ENCODE assay signal across 8 cellular contexts in the genomic region with DNA sequence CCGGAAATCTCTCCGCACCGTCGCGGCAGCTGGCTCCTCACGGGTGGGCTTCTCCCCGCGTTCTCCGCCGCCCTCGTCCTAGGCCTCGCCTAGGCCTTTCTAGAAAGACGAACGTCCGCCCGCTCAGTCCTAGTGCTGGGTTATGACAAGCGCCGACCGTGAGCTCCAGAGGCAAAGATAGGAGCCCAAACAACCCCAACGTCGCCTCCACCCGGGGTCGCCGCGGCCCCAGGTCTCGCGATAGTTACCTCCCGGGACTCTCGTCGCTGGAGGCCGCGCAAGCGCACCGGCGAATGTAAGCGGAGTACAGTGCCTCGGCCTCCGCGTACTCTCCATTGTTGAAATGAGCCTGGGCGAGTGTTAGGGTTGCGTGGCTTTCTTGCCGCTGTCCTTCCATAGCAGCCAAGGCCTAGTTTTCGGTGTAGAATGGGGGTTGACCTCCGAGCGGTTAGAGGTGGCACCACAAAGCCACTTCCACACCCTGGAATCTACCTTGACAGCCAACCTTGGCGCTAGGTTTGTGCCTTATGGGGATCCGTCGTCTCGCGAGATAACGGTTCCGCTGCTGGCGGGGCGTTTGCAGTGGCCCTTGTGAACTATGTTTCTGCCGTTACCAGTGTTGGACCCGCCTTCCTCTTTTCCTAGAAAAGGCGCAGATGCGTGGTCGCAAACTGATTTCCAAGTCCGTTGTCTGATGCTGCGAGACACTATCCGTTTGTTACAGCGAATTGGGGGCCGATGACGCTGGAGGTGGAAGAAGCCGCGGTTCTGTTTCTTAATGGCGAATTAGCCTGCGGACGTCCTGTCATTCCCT. TPM values are rescaled to one million over a fixed set of nuclear protein-coding genes. Genes with fewer than 3 reads are reported as not detected.
DNase-seq lines count a peak whose midpoint lies in the region; FAIRE-seq and TF ChIP-seq lines count a peak whose summit lies in the region.

Gene TTC32, minus strand, starts transcription at position 526 of the 814 bp plus-strand sequence. Its CDS starts 129 bp downstream, at position 397.

- H3K27me3 ChIP-seq in SJSA1 (replicated peaks) (no peaks in the 10 kb centered on the region), neuronal stem cell (ENCODE audit: control insufficient read depth in 3 of 3, insufficient read depth in 3 of 3, low read depth in 1 of 3, low read length in 3 of 3) (no peaks in the 10 kb centered on the region), subcutaneous abdominal adipose tissue (ENCODE audit: control insufficient read depth in 5 of 5, insufficient read depth in 4 of 5, low read length in 5 of 5) (no peaks in the 10 kb centered on the region)

- peak within 1 kb of the TSS; percentile 59 for H3K14ac ChIP-seq in neuronal stem cell (ENCODE audit: low read length)

- H2AK5ac ChIP-seq in neuronal stem cell (ENCODE audit: low read depth, low read length): peak within 1 kb of the TSS; percentile 21

- no CpG with 5 or more reads among the region's 70 CpGs for WGBS in neuronal stem cell (ENCODE audit: extremely low coverage in 2 of 2, insufficient read length in 2 of 2, insufficient replicate concordance in 1 of 2), 2 donors

- H3K4ac ChIP-seq in neuronal stem cell (ENCODE audit: low read length): no peak within 1 kb of the TSS

- H3K4me3 ChIP-seq in HFF-Myc (replicated peaks; ENCODE audit: low read depth, low read length): peak within 1 kb of the TSS; percentile 76
- H3K4me3 ChIP-seq in SJSA1: peak within 1 kb of the TSS; percentile 72
- peak within 1 kb of the TSS; percentile 88 for H3K4me3 ChIP-seq in neuronal stem cell (ENCODE audit: low read length in 2 of 2)
- H3K4me3 ChIP-seq in subcutaneous abdominal adipose tissue (ENCODE audit: low read depth in 1 of 5, low read length in 5 of 5): peak within 1 kb of the TSS; percentile 77 to 99 (median 97)

- H2AFZ ChIP-seq in neuronal stem cell (ENCODE audit: low read length): peak within 1 kb of the TSS; percentile 95

- H2BK15ac ChIP-seq in neuronal stem cell (ENCODE audit: low read length): no peak within 1 kb of the TSS

- H3K27ac ChIP-seq in SJSA1 (peak within 1 kb of the TSS; percentile 94), neuronal stem cell (replicated peaks; ENCODE audit: low read length) (peak within 1 kb of the TSS; percentile 86), subcutaneous abdominal adipose tissue (ENCODE audit: low read depth, low read length) (peak within 1 kb of the TSS; percentile 94)

- no peak within 1 kb of the TSS for H2BK120ac ChIP-seq in neuronal stem cell (ENCODE audit: low read depth, low read length)

- H3K36me3 ChIP-seq in SJSA1: peaks cover 4% of the 10 kb centered on the region
- peaks cover 0 to 9% of the 10 kb centered on the region in 2 donors for H3K36me3 ChIP-seq in neuronal stem cell (replicated peaks in 1 of 2; ENCODE audit: control insufficient read depth in 2 of 2, insufficient read depth in 2 of 2, low read length in 2 of 2)
- no peaks in the 10 kb centered on the region for H3K36me3 ChIP-seq in subcutaneous abdominal adipose tissue (ENCODE audit: control insufficient read depth in 5 of 5, insufficient read depth in 5 of 5, low read length in 5 of 5)

- H3K79me1 ChIP-seq in neuronal stem cell (ENCODE audit: low read depth, low read length): peaks cover 5% of the 10 kb centered on the region

- peak within 1 kb of the TSS; percentile 62 for H3K4me2 ChIP-seq in neuronal stem cell (ENCODE audit: insufficient read depth, low read length, poor library complexity, severe bottlenecking)

- H3K4me1 ChIP-seq in SJSA1 (replicated peaks): peaks cover 15% of the 10 kb centered on the region
- peaks cover 7 to 8% of the 10 kb centered on the region in 2 donors for H3K4me1 ChIP-seq in neuronal stem cell (ENCODE audit: control insufficient read depth in 2 of 2, insufficient read depth in 1 of 2, low read depth in 1 of 2, low read length in 2 of 2)
- peaks cover 7 to 37% (median 34%) of the 10 kb centered on the region in 5 donors for H3K4me1 ChIP-seq in subcutaneous abdominal adipose tissue (ENCODE audit: control insufficient read depth in 5 of 5, insufficient read depth in 5 of 5, low read length in 5 of 5)

- peak within 1 kb of the TSS; percentile 17 for H2BK5ac ChIP-seq in neuronal stem cell (ENCODE audit: low read length)

- H4K8ac ChIP-seq in neuronal stem cell (ENCODE audit: low read depth, low read length): no peak within 1 kb of the TSS

- TF ChIP-seq CTCF in HFF-Myc (IDR thresholded peaks at IDR 0.05; ENCODE audit: low read depth, low read length, missing control alignments): no peak

- peak within 1 kb of the TSS; percentile 93 for H3K9ac ChIP-seq in neuronal stem cell (ENCODE audit: low read depth, low read length, poor library complexity)
- peak within 1 kb of the TSS; percentile 64 to 99 (median 89) for H3K9ac ChIP-seq in subcutaneous abdominal adipose tissue (ENCODE audit: low read length in 5 of 5)

- no peak within 1 kb of the TSS for H2BK12ac ChIP-seq in neuronal stem cell (ENCODE audit: low read length)

- H3K9me3 ChIP-seq in SJSA1 (replicated peaks) (no peaks in the 10 kb centered on the region), neuronal stem cell (replicated peaks in 1 of 2; ENCODE audit: control insufficient read depth in 2 of 2, insufficient read depth in 1 of 2, low read depth in 1 of 2, low read length in 2 of 2) (no peaks in the 10 kb centered on the region), subcutaneous abdominal adipose tissue (ENCODE audit: control insufficient read depth in 5 of 5, low read length in 5 of 5) (no peaks in the 10 kb centered on the region)

- H3K23ac ChIP-seq in neuronal stem cell (ENCODE audit: low read depth, low read length, poor library complexity): peak within 1 kb of the TSS; percentile 66

- no peak within 1 kb of the TSS for H4K91ac ChIP-seq in neuronal stem cell (ENCODE audit: low read depth, low read length, poor library complexity)

- no peak for FAIRE-seq in frontal cortex (lab: Jason Lieb, UNC)

- DNase-seq in GM04503 (ENCODE audit: low read depth) (peak; percentile 87), HFF-Myc (ENCODE audit: extremely low read depth, low read depth) (peak; percentile 77), MV-4-11 (lab: John Stamatoyannopoulos, UW) (peak; percentile 93), SJSA1 (ENCODE audit: low read depth in 1 of 2, low spot score in 2 of 2) (peak; percentile 94 to 98), frontal cortex (ENCODE audit: low spot score in 2 of 2) (peak; percentile 74 to 85), neuronal stem cell (ENCODE audit: low spot score) (peak; percentile 91)
- peak; percentile 84 to 96 (median 90) for DNase-seq in activated naive CD4-positive, alpha-beta T cell (lab: John Stamatoyannopoulos, UW)

- peak within 1 kb of the TSS; percentile 94 for H3K18ac ChIP-seq in neuronal stem cell (ENCODE audit: low read length)

RNA-seq across cellular contexts. Expression of gene TTC32, which starts in this region (rescaled TPM):
- total RNA-seq in SJSA1 (2014; rRNA removed; shearing (Covaris generic)): 5.8 and 11.9 TPM in 2 replicates
- 10.6 TPM for total RNA-seq in frontal cortex
- polyA plus RNA-seq in neuronal stem cell (2013, experiment 1 of 2): 41.4 TPM
- 42.4 TPM for polyA plus RNA-seq in neuronal stem cell (2013, experiment 2 of 2)

Comparison
In these comparisons a context has a peak if more than half of its experiments do, and no peak if none do; other contexts are left out.
1. Peak in every context shown above with its lines: DNase-seq, H3K4me3 ChIP-seq and H3K27ac ChIP-seq.